In the genomic region with DNA sequence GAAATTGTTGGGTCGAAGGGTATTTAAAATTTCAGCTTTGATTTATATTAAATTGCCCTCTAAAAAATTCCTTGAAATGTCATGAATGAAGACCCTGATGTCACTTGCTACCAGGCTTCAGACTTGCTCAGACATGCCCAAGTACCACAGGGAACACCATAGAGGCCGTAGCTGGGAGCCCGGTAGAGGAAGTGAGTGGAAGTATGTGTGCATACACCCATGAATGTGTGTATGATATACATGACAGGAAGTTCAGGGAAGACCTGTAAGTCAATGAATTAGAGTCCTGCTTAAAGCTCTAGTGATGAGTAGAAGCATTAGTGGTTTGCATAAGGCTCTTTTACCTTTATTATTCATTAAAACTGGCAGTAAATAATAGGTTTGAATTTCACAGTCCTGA, we compare ENCODE assay signal across 1 cellular context.
TF ChIP-seq lines count a peak whose summit lies in the region.

No MANE protein-coding gene starts in this region.

TF ChIP-seq in GM12878, 131 proteins besides CTCF, POLR2A, EP300 and RAD21 (continued from another document):
- TF ChIP-seq, protein P1, sequence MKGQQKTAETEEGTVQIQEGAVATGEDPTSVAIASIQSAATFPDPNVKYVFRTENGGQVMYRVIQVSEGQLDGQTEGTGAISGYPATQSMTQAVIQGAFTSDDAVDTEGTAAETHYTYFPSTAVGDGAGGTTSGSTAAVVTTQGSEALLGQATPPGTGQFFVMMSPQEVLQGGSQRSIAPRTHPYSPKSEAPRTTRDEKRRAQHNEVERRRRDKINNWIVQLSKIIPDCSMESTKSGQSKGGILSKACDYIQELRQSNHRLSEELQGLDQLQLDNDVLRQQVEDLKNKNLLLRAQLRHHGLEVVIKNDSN (IDR thresholded peaks at IDR 0.05; ENCODE audit: borderline replicate concordance, extremely low read length, insufficient read depth, low read depth, low read length): no peak
- TF ChIP-seq MYC (IDR thresholded peaks at IDR 0.05; ENCODE audit: insufficient read depth, insufficient read length, insufficient replicate concordance, low read length, severe bottlenecking) (no peak), PAX8 (IDR thresholded peaks at IDR 0.05) (no peak), ZZZ3 (IDR thresholded peaks at IDR 0.05; ENCODE audit: control insufficient read depth, insufficient read length, low read depth) (no peak), CBX5 (IDR thresholded peaks at IDR 0.05; ENCODE audit: low read depth) (no peak), MEF2A (IDR thresholded peaks at IDR 0.05; ENCODE audit: insufficient read depth, low read depth, low read length) (no peak), ZNF207 (IDR thresholded peaks at IDR 0.05; ENCODE audit: borderline replicate concordance) (no peak), MEF2B (IDR thresholded peaks at IDR 0.05; ENCODE audit: partially characterized antibody, poor library complexity, severe bottlenecking) (no peak), TARDBP (IDR thresholded peaks at IDR 0.05; ENCODE audit: borderline replicate concordance) (no peak), SUZ12 (IDR thresholded peaks at IDR 0.05; ENCODE audit: unreplicated experiment) (no peak), SREBF2 (IDR thresholded peaks at IDR 0.05; ENCODE audit: low read length) (no peak), FOXM1 (IDR thresholded peaks at IDR 0.05; ENCODE audit: low read depth, low read length) (no peak), CBX3 (IDR thresholded peaks at IDR 0.05; ENCODE audit: borderline replicate concordance, low read depth) (no peak), GABPA (IDR thresholded peaks at IDR 0.05; ENCODE audit: low read depth) (no peak), ETV6 (conservative IDR thresholded peaks at IDR 0.05 in 1 of 2, IDR thresholded peaks at IDR 0.05 in 1 of 2; ENCODE audit: borderline replicate concordance in 1 of 2, low read depth in 1 of 2) (no peak)
- TF ChIP-seq, protein P2, sequence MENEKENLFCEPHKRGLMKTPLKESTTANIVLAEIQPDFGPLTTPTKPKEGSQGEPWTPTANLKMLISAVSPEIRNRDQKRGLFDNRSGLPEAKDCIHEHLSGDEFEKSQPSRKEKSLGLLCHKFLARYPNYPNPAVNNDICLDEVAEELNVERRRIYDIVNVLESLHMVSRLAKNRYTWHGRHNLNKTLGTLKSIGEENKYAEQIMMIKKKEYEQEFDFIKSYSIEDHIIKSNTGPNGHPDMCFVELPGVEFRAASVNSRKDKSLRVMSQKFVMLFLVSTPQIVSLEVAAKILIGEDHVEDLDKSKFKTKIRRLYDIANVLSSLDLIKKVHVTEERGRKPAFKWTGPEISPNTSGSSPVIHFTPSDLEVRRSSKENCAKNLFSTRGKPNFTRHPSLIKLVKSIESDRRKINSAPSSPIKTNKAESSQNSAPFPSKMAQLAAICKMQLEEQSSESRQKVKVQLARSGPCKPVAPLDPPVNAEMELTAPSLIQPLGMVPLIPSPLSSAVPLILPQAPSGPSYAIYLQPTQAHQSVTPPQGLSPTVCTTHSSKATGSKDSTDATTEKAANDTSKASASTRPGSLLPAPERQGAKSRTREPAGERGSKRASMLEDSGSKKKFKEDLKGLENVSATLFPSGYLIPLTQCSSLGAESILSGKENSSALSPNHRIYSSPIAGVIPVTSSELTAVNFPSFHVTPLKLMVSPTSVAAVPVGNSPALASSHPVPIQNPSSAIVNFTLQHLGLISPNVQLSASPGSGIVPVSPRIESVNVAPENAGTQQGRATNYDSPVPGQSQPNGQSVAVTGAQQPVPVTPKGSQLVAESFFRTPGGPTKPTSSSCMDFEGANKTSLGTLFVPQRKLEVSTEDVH (IDR thresholded peaks at IDR 0.05; ENCODE audit: low read depth, partially characterized antibody): no peak
- TF ChIP-seq, protein P3, sequence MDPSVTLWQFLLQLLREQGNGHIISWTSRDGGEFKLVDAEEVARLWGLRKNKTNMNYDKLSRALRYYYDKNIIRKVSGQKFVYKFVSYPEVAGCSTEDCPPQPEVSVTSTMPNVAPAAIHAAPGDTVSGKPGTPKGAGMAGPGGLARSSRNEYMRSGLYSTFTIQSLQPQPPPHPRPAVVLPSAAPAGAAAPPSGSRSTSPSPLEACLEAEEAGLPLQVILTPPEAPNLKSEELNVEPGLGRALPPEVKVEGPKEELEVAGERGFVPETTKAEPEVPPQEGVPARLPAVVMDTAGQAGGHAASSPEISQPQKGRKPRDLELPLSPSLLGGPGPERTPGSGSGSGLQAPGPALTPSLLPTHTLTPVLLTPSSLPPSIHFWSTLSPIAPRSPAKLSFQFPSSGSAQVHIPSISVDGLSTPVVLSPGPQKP (IDR thresholded peaks at IDR 0.05; ENCODE audit: low read depth, low read length): no peak
- TF ChIP-seq, protein P4, sequence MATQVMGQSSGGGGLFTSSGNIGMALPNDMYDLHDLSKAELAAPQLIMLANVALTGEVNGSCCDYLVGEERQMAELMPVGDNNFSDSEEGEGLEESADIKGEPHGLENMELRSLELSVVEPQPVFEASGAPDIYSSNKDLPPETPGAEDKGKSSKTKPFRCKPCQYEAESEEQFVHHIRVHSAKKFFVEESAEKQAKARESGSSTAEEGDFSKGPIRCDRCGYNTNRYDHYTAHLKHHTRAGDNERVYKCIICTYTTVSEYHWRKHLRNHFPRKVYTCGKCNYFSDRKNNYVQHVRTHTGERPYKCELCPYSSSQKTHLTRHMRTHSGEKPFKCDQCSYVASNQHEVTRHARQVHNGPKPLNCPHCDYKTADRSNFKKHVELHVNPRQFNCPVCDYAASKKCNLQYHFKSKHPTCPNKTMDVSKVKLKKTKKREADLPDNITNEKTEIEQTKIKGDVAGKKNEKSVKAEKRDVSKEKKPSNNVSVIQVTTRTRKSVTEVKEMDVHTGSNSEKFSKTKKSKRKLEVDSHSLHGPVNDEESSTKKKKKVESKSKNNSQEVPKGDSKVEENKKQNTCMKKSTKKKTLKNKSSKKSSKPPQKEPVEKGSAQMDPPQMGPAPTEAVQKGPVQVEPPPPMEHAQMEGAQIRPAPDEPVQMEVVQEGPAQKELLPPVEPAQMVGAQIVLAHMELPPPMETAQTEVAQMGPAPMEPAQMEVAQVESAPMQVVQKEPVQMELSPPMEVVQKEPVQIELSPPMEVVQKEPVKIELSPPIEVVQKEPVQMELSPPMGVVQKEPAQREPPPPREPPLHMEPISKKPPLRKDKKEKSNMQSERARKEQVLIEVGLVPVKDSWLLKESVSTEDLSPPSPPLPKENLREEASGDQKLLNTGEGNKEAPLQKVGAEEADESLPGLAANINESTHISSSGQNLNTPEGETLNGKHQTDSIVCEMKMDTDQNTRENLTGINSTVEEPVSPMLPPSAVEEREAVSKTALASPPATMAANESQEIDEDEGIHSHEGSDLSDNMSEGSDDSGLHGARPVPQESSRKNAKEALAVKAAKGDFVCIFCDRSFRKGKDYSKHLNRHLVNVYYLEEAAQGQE (IDR thresholded peaks at IDR 0.05; ENCODE audit: low read depth, low read length): no peak
- TF ChIP-seq, protein P5, sequence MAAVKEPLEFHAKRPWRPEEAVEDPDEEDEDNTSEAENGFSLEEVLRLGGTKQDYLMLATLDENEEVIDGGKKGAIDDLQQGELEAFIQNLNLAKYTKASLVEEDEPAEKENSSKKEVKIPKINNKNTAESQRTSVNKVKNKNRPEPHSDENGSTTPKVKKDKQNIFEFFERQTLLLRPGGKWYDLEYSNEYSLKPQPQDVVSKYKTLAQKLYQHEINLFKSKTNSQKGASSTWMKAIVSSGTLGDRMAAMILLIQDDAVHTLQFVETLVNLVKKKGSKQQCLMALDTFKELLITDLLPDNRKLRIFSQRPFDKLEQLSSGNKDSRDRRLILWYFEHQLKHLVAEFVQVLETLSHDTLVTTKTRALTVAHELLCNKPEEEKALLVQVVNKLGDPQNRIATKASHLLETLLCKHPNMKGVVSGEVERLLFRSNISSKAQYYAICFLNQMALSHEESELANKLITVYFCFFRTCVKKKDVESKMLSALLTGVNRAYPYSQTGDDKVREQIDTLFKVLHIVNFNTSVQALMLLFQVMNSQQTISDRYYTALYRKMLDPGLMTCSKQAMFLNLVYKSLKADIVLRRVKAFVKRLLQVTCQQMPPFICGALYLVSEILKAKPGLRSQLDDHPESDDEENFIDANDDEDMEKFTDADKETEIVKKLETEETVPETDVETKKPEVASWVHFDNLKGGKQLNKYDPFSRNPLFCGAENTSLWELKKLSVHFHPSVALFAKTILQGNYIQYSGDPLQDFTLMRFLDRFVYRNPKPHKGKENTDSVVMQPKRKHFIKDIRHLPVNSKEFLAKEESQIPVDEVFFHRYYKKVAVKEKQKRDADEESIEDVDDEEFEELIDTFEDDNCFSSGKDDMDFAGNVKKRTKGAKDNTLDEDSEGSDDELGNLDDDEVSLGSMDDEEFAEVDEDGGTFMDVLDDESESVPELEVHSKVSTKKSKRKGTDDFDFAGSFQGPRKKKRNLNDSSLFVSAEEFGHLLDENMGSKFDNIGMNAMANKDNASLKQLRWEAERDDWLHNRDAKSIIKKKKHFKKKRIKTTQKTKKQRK (IDR thresholded peaks at IDR 0.05; ENCODE audit: low read depth, low read length): no peak
